In genomic region chr2:241112592-241112991, GRCh38 we compare ENCODE assay signal across 11 cellular contexts. TPM values are rescaled to one million over a fixed set of nuclear protein-coding genes. Genes with fewer than 3 reads are reported as not detected.
A peak's percentile ranks its signal among the peaks of the same experiment; 100 is the strongest.
DNase-seq lines count a peak whose midpoint lies in the region; ATAC-seq and FAIRE-seq lines count a peak whose summit lies in the region.
"Had no signal": no experiment of that assay in that cellular context is flagged by ENCODE, and none has a peak within 500 bp of the region (broad histone marks: within the 10 kb centered on the region; RNA-seq: fewer than 3 reads in every experiment).

No MANE protein-coding gene starts in this region.

- POLR2A ChIA-PET in activated naive CD8-positive, alpha-beta T cell treated with anti-CD3 and anti-CD28 coated beads, Interleukin-2, amount 10 ng/mL, durations not matched to agents 7 days and 5 days (lab: Charles Lee): interaction anchor here (0.9 to 2.5 kb wide), 3 partner anchors 10 to 38 kb away, joined by 3 to 15 read pairs (median 13); partner anchors contain the start of genes MTERF4, PASK and PPP1R7

- DNase-seq in GM18507 (ENCODE audit: extremely low spot score, insufficient read length, low read depth) (no peak), T-helper 2 cell (peak in 3 of 5 experiments; percentile 38 to 58 (median 55)), foreskin melanocyte (no peak)
- no peak for DNase-seq in activated naive CD8-positive, alpha-beta T cell treated with anti-CD3 and anti-CD28 coated beads, Interleukin-2, amount 10 ng/mL, durations not matched to agents 7 days and 5 days
- DNase-seq in stimulated activated CD8-positive, alpha-beta memory T cell treated with anti-CD3 and anti-CD28 coated beads, Interleukin-4, amount 100 ng/mL, for 48 hours: peak; percentile 78
- DNase-seq: dorsolateral prefrontal cortex, gastrocnemius medialis, MM.1S, T1000 had no signal

- FAIRE-seq in GM18507 (lab: Jason Lieb, UNC): peak; percentile 72

- peaks cover 16% of the 10 kb centered on the region for H3K36me3 Mint-ChIP-seq in activated naive CD8-positive, alpha-beta T cell treated with anti-CD3 and anti-CD28 coated beads, Interleukin-2, amount 10 ng/mL, durations not matched to agents 7 days and 5 days

- no peaks in the 10 kb centered on the region for H3K27me3 Mint-ChIP-seq in activated naive CD8-positive, alpha-beta T cell treated with anti-CD3 and anti-CD28 coated beads, Interleukin-2, amount 10 ng/mL, durations not matched to agents 7 days and 5 days

- H3K9me3 Mint-ChIP-seq in activated naive CD8-positive, alpha-beta T cell treated with anti-CD3 and anti-CD28 coated beads, Interleukin-2, amount 10 ng/mL, durations not matched to agents 7 days and 5 days: no peaks in the 10 kb centered on the region

- peak overlapping the region; percentile 83 for H3K4me3 Mint-ChIP-seq in activated naive CD8-positive, alpha-beta T cell treated with anti-CD3 and anti-CD28 coated beads, Interleukin-2, amount 10 ng/mL, durations not matched to agents 7 days and 5 days

- no peak for ATAC-seq in activated naive CD8-positive, alpha-beta T cell treated with anti-CD3 and anti-CD28 coated beads, Interleukin-2, amount 10 ng/mL, durations not matched to agents 7 days and 5 days (ENCODE audit: low read depth)
- ATAC-seq in HG02885 (IDR thresholded peaks at IDR 0.05; ENCODE audit: poor library complexity, unreplicated experiment) (no peak), HG03439 (IDR thresholded peaks at IDR 0.05; ENCODE audit: unreplicated experiment) (no peak)
- ATAC-seq: gastrocnemius medialis had no signal

- peak overlapping the region; percentile 95 for H3K27ac Mint-ChIP-seq in activated naive CD8-positive, alpha-beta T cell treated with anti-CD3 and anti-CD28 coated beads, Interleukin-2, amount 10 ng/mL, durations not matched to agents 7 days and 5 days

- H3K4me1 Mint-ChIP-seq in activated naive CD8-positive, alpha-beta T cell treated with anti-CD3 and anti-CD28 coated beads, Interleukin-2, amount 10 ng/mL, durations not matched to agents 7 days and 5 days: peaks cover 45% of the 10 kb centered on the region

RNA-seq across cellular contexts. Expression of gene MTERF4, which starts 10.5 kb away (rescaled TPM):
- 10 to 100 TPM; 88.1 to 88.9 TPM for total RNA-seq in activated naive CD8-positive, alpha-beta T cell treated with anti-CD3 and anti-CD28 coated beads, Interleukin-2, amount 10 ng/mL, durations not matched to agents 7 days and 5 days

RNA-seq across cellular contexts. Expression of gene PASK, which starts 36.7 kb away (rescaled TPM):
- 100 to 1,000 TPM; 132 to 153 TPM for total RNA-seq in activated naive CD8-positive, alpha-beta T cell treated with anti-CD3 and anti-CD28 coated beads, Interleukin-2, amount 10 ng/mL, durations not matched to agents 7 days and 5 days

RNA-seq across cellular contexts. Expression of gene PPP1R7, which starts 37.7 kb away (rescaled TPM):
- 10 to 100 TPM; 78.8 to 84.6 TPM for total RNA-seq in activated naive CD8-positive, alpha-beta T cell treated with anti-CD3 and anti-CD28 coated beads, Interleukin-2, amount 10 ng/mL, durations not matched to agents 7 days and 5 days

Comparison
In these comparisons a context has a peak if more than half of its experiments do, and no peak if none do; other contexts are left out.
1. DNase-seq: peak in T-helper 2 cell (3 of 5) and stimulated activated CD8-positive, alpha-beta memory T cell treated with anti-CD3 and anti-CD28 coated beads, Interleukin-4, amount 100 ng/mL, for 48 hours (single experiment); none in GM18507 (single experiment), activated naive CD8-positive, alpha-beta T cell treated with anti-CD3 and anti-CD28 coated beads, Interleukin-2, amount 10 ng/mL, durations not matched to agents 7 days and 5 days (single experiment) and foreskin melanocyte (single experiment).